In the genomic region with DNA sequence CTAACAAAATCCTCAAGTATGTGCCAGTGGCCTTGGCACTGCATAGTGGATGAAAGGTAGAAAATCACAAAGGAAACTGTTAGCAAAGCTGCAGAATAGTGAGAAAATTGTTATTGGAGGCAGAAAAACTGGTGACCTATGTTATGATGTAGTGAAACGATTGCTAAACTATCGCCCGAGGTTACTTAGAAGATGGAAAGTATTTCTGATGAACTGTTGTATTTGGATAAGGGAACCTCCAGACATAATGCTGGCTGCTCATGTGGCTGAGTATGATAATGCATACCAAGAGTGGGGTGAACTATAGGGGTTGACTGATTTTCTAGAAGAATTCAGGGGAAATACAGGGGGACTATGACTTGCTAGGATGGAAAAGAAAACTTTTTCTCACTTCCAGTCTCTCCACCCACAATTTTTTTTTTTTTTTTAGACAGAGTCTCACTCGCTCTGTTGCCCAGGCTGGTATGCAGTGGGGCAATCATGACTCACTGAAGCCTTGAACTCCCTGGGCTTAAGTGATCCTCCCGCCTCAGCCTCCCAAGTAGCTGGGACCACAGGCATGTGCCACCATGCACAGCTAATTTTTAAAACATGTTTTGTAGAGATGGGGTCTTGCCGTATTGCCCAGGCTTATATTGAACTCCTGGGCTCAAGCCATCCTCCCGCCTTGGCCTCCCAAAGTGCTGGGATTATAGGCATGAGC, we compare ENCODE assay signal across 14 cellular contexts. TPM values are rescaled to one million over a fixed set of nuclear protein-coding genes. Genes with fewer than 3 reads are reported as not detected.
DNase-seq lines count a peak whose midpoint lies in the region; ATAC-seq and TF ChIP-seq lines count a peak whose summit lies in the region.
"Had no signal": no experiment of that assay in that cellular context is flagged by ENCODE, and none has a peak within 500 bp of the region (broad histone marks: within the 10 kb centered on the region; RNA-seq: fewer than 3 reads in every experiment).

No MANE protein-coding gene starts in this region.

- H3K36me3 ChIP-seq in PC-9 (ENCODE audit: low read depth) (no peaks in the 10 kb centered on the region), MM.1S (replicated peaks; ENCODE audit: insufficient read depth, low read length) (no peaks in the 10 kb centered on the region)
- H3K36me3 ChIP-seq: esophagus squamous epithelium, WERI-Rb-1 had no signal

- TF ChIP-seq CTCF in PC-9 (conservative IDR thresholded peaks at IDR 0.05): no peak
- no peak for TF ChIP-seq CTCF in MM.1S (IDR thresholded peaks at IDR 0.05; ENCODE audit: low read length)

- H3K27me3 ChIP-seq in PC-9 (ENCODE audit: insufficient read depth, low read depth): peaks cover 12% of the 10 kb centered on the region; the same call in 1 of the 2 replicates
- 0 out of 2 replicates have a peak, but pooled peaks cover 3% of the 10 kb centered on the region for H3K27me3 ChIP-seq in MM.1S (replicated peaks; ENCODE audit: insufficient read depth, low read length)

- CTCF ChIA-PET in T-cell (lab: Charles Lee) (interaction anchor here (0.6 to 1.3 kb wide), 3 partner anchors 12 to 1314 kb away, joined by 3 to 4 read pairs (median 3); a partner anchor contains a TSS), PC-9 (lab: Charles Lee) (interaction anchor here (0.6 kb wide), 1 partner anchor 248 kb away, joined by 3 read pairs; no protein-coding TSS in a partner anchor)

- H4K20me1 ChIP-seq in PC-9 (ENCODE audit: insufficient read depth): no peaks in the 10 kb centered on the region
- H4K20me1 ChIP-seq in MM.1S (ENCODE audit: insufficient read depth, low read length): no peaks in the 10 kb centered on the region

- DNase-seq in stimulated activated naive CD8-positive, alpha-beta T cell treated with anti-CD3 and anti-CD28 coated beads, Interleukin-15, Interleukin-2, amounts not matched to agents 100 U/mL and 50 U/mL, for 24 hours: no peak
- no peak for DNase-seq in stimulated activated naive CD8-positive, alpha-beta T cell treated with anti-CD3 and anti-CD28 coated beads, Interleukin-15, amount 100 ng/mL, for 72 hours
- DNase-seq in T-cell: peak in 1 of 34 experiments; percentile 18
- peak; percentile 33 for DNase-seq in fibroblast of gingiva (ENCODE audit: low read depth)
- DNase-seq in PC-9: no peak
- no peak for DNase-seq in MM.1S
- DNase-seq: activated effector memory CD4-positive, alpha-beta T cell treated with Interleukin-2 at 50 U/mL for 16 hours; esophagus squamous epithelium; NCI-H146; WERI-Rb-1 had no signal

- ATAC-seq in stimulated activated naive CD8-positive, alpha-beta T cell treated with anti-CD3 and anti-CD28 coated beads, Interleukin-15, Interleukin-2, amounts not matched to agents 100 U/mL and 50 U/mL, for 24 hours: peak; percentile 15
- no peak for ATAC-seq in stimulated activated naive CD8-positive, alpha-beta T cell treated with anti-CD3 and anti-CD28 coated beads, Interleukin-15, amount 100 ng/mL, for 72 hours
- peak in 3 of 4 experiments; percentile 1 to 31 (median 25) for ATAC-seq in T-cell (replicated peaks in 1 of 4)
- no peak for ATAC-seq in GM19397 (IDR thresholded peaks at IDR 0.05; ENCODE audit: unreplicated experiment)
- ATAC-seq in GM21576 (IDR thresholded peaks at IDR 0.05; ENCODE audit: unreplicated experiment): no peak

- H2AFZ ChIP-seq in PC-9 (no peak overlapping the region), MM.1S (ENCODE audit: low read length) (no peak overlapping the region)

- intact Hi-C loops in PC-9 (cut with micrococcal nuclease; ENCODE audit: unreplicated experiment): no loop called here

- H3K4me2 ChIP-seq in PC-9 (no peak overlapping the region), MM.1S (ENCODE audit: low read depth, low read length) (no peak overlapping the region)

- H3K36me3 Mint-ChIP-seq in T-cell: no peaks in the 10 kb centered on the region

- POLR2A ChIA-PET in T-cell (lab: Charles Lee) (no interaction called here), PC-9 (lab: Charles Lee; ENCODE audit: unreplicated experiment) (interaction anchor here (0.7 kb wide), 1 partner anchor 588 kb away, joined by 13 read pairs; no protein-coding TSS in a partner anchor)

- H3K4me1 Mint-ChIP-seq in stimulated activated naive CD8-positive, alpha-beta T cell treated with anti-CD3 and anti-CD28 coated beads, Interleukin-15, amount 100 ng/mL, for 72 hours: peaks cover 49% of the 10 kb centered on the region
- peaks cover 58 to 65% (median 63%) of the 10 kb centered on the region in 3 donors for H3K4me1 Mint-ChIP-seq in T-cell

- no peak overlapping the region for H3K9ac ChIP-seq in MM.1S (ENCODE audit: low read length)

- no peaks in the 10 kb centered on the region; the same call in 1 of the 2 replicates for H3F3A ChIP-seq in PC-9 (ENCODE audit: insufficient read depth, low read depth)
- H3F3A ChIP-seq in MM.1S (ENCODE audit: insufficient read depth, low read length): no peaks in the 10 kb centered on the region

- no peak overlapping the region for H3K4me3 Mint-ChIP-seq in stimulated activated naive CD8-positive, alpha-beta T cell treated with anti-CD3 and anti-CD28 coated beads, Interleukin-15, amount 100 ng/mL, for 72 hours
- H3K4me3 Mint-ChIP-seq in T-cell: peak overlapping the region; percentile 29 to 45 (median 42)

- no peaks in the 10 kb centered on the region; the same call in 1 of the 2 replicates for H3K4me1 ChIP-seq in PC-9 (replicated peaks; ENCODE audit: insufficient read depth)
- H3K4me1 ChIP-seq in MM.1S (ENCODE audit: low read length): peaks cover 4% of the 10 kb centered on the region; the same call in 1 of the 2 replicates

- H3K4me3 ChIP-seq in PC-9 (no peak overlapping the region), MM.1S (ENCODE audit: low read length) (no peak overlapping the region)
- H3K4me3 ChIP-seq: esophagus squamous epithelium had no signal

- H3K9me3 ChIP-seq in PC-9 (ENCODE audit: insufficient read depth, low read depth) (no peaks in the 10 kb centered on the region), MM.1S (replicated peaks; ENCODE audit: insufficient read depth, low read length) (no peaks in the 10 kb centered on the region)
- H3K9me3 ChIP-seq: esophagus squamous epithelium had no signal

- no peaks in the 10 kb centered on the region for H3K9me2 ChIP-seq in PC-9 (ENCODE audit: insufficient read depth)
- H3K9me2 ChIP-seq in MM.1S (replicated peaks; ENCODE audit: insufficient read depth, low read length): no peaks in the 10 kb centered on the region

- peaks cover 1% of the 10 kb centered on the region; the same call in 1 of the 2 replicates for H3K79me2 ChIP-seq in PC-9 (ENCODE audit: low read depth)
- peaks cover 2% of the 10 kb centered on the region for H3K79me2 ChIP-seq in MM.1S (ENCODE audit: low read length)

- no peak overlapping the region for H3K27ac Mint-ChIP-seq in stimulated activated naive CD8-positive, alpha-beta T cell treated with anti-CD3 and anti-CD28 coated beads, Interleukin-15, amount 100 ng/mL, for 72 hours
- peak overlapping the region; percentile 71 to 86 for H3K27ac Mint-ChIP-seq in T-cell

- H3K27ac ChIP-seq in PC-9 (no peak overlapping the region), MM.1S (ENCODE audit: low read length) (no peak overlapping the region)
- H3K27ac ChIP-seq: C4-2B, esophagus squamous epithelium, WERI-Rb-1 had no signal

- H3K27me3 Mint-ChIP-seq in stimulated activated naive CD8-positive, alpha-beta T cell treated with anti-CD3 and anti-CD28 coated beads, Interleukin-15, amount 100 ng/mL, for 72 hours: no peaks in the 10 kb centered on the region
- no peaks in the 10 kb centered on the region for H3K27me3 Mint-ChIP-seq in T-cell

- no peaks in the 10 kb centered on the region for H3K9me3 Mint-ChIP-seq in stimulated activated naive CD8-positive, alpha-beta T cell treated with anti-CD3 and anti-CD28 coated beads, Interleukin-15, amount 100 ng/mL, for 72 hours
- H3K9me3 Mint-ChIP-seq in T-cell: no peaks in the 10 kb centered on the region

- BruUV-seq in PC-9 (replicated peaks; lab: Mats Ljungman, UMichigan): no TSS peak

RNA-seq across cellular contexts. Expression of a gene that starts 4.4 kb away (rescaled TPM):
- total RNA-seq in T-cell: 10 to 100 TPM; 14.4 to 21.9 (median 19.8) TPM
- total RNA-seq in PC-9 (2021): 14.6 TPM in 2 replicates

RNA-seq across cellular contexts. Expression of a gene that starts 11.7 kb away (rescaled TPM):
- total RNA-seq in T-cell (1 to 10 TPM; 4.1 to 6.3 (median 5.8) TPM), PC-9 (2021) (2.3 and 3.4 TPM in 2 replicates)

RNA-seq across cellular contexts. Expression of a gene that starts 29.4 kb away (rescaled TPM):
- not detected for total RNA-seq in T-cell
- total RNA-seq in PC-9 (2021): 0.35 TPM in 1 of 2 replicates, not detected in the other
- total RNA-seq: chondrocyte, esophagus squamous epithelium had no signal

RNA-seq across cellular contexts. Expression of a gene that starts 45.6 kb away (rescaled TPM):
- under 1 TPM in 2 of 5 donors, not detected in 3; 0.16 to 0.20 TPM for total RNA-seq in T-cell
- 1.4 and 3.6 TPM in 2 replicates for total RNA-seq in PC-9 (2021)
- total RNA-seq: esophagus squamous epithelium had no signal

RNA-seq across cellular contexts. Expression of a gene that starts 58.0 kb away (rescaled TPM):
- not detected for total RNA-seq in T-cell
- not detected in 2 replicates for total RNA-seq in PC-9 (2021)
- total RNA-seq: chondrocyte, esophagus squamous epithelium had no signal

Comparison
In these comparisons a context has a peak if more than half of its experiments do, and no peak if none do; other contexts are left out.
1. ATAC-seq: peak in stimulated activated naive CD8-positive, alpha-beta T cell treated with anti-CD3 and anti-CD28 coated beads, Interleukin-15, Interleukin-2, amounts not matched to agents 100 U/mL and 50 U/mL, for 24 hours (single experiment) and T-cell (3 of 4); none in stimulated activated naive CD8-positive, alpha-beta T cell treated with anti-CD3 and anti-CD28 coated beads, Interleukin-15, amount 100 ng/mL, for 72 hours (single experiment), GM19397 (single experiment) and GM21576 (single experiment).
2. H3K27ac Mint-ChIP-seq: peak in T-cell (2 of 2); none in stimulated activated naive CD8-positive, alpha-beta T cell treated with anti-CD3 and anti-CD28 coated beads, Interleukin-15, amount 100 ng/mL, for 72 hours (0 of 2).
3. H3K4me3 Mint-ChIP-seq: peak in T-cell (3 of 3); none in stimulated activated naive CD8-positive, alpha-beta T cell treated with anti-CD3 and anti-CD28 coated beads, Interleukin-15, amount 100 ng/mL, for 72 hours (0 of 2).